ENCODE assay signal across 27 cellular contexts in genomic region chr2:191128911-191129304, GRCh38. TPM values are rescaled to one million over a fixed set of nuclear protein-coding genes. Genes with fewer than 3 reads are reported as not detected.
DNase-seq lines count a peak whose midpoint lies in the region; ATAC-seq lines count a peak whose summit lies in the region.
"Had no signal": no experiment of that assay in that cellular context is flagged by ENCODE, and none has a peak within 500 bp of the region (broad histone marks: within the 10 kb centered on the region; RNA-seq: fewer than 3 reads in every experiment).

No MANE protein-coding gene starts in this region.

- peaks cover 63% of the 10 kb centered on the region for H3K4me1 Mint-ChIP-seq in activated naive CD4-positive, alpha-beta T cell treated with anti-CD3 and anti-CD28 coated beads for 36 hours (ENCODE audit: low read depth)
- peaks cover 54% of the 10 kb centered on the region for H3K4me1 Mint-ChIP-seq in activated naive CD4-positive, alpha-beta T cell treated with anti-CD3 and anti-CD28 coated beads, Interleukin-2, amount 10 ng/mL, durations not matched to agents 7 days and 5 days
- H3K4me1 Mint-ChIP-seq in activated naive CD8-positive, alpha-beta T cell treated with anti-CD3 and anti-CD28 coated beads, Interleukin-2, amount 50 U/mL, for 24 hours = peaks cover 71% of the 10 kb centered on the region
- H3K4me1 Mint-ChIP-seq in stimulated activated naive CD8-positive, alpha-beta T cell treated with anti-CD3 and anti-CD28 coated beads, Interleukin-15, amount 100 ng/mL, for 72 hours = peaks cover 54% of the 10 kb centered on the region

- CTCF ChIA-PET in activated naive CD4-positive, alpha-beta T cell treated with anti-CD3 and anti-CD28 coated beads for 36 hours (lab: Charles Lee) = interaction anchor here (0.7 to 1.9 kb wide), 3 partner anchors 20 to 76 kb away, joined by 4 to 6 read pairs (median 4); no protein-coding TSS in a partner anchor
- CTCF ChIA-PET in activated naive CD4-positive, alpha-beta T cell treated with anti-CD3 and anti-CD28 coated beads, Interleukin-2, amount 10 ng/mL, durations not matched to agents 7 days and 5 days (lab: Charles Lee) = interaction anchor here (1.8 to 2.3 kb wide), 2 partner anchors 14 to 21 kb away, joined by 5 to 6 read pairs; partner anchors contain the start of gene STAT4

- DNase-seq in activated naive CD4-positive, alpha-beta T cell treated with anti-CD3 and anti-CD28 coated beads for 36 hours = no peak
- no peak for DNase-seq in activated naive CD4-positive, alpha-beta T cell treated with anti-CD3 and anti-CD28 coated beads, Interleukin-2, amount 10 ng/mL, durations not matched to agents 7 days and 5 days
- DNase-seq in SK-N-MC (ENCODE audit: low read depth, low spot score) (no peak), Karpas-422 (no peak), superior temporal gyrus (ENCODE audit: extremely low spot score) (no peak)
- no peak for DNase-seq in activated naive CD8-positive, alpha-beta T cell treated with anti-CD3 and anti-CD28 coated beads, Interleukin-2, amount 50 U/mL, for 24 hours
- no peak for DNase-seq in stimulated activated naive CD8-positive, alpha-beta T cell treated with anti-CD3 and anti-CD28 coated beads, Interleukin-15, amount 100 ng/mL, for 72 hours
- DNase-seq: ACHN; activated CD4-positive, alpha-beta T cell treated with anti-CD3 and anti-CD28 coated beads for 4 hours; BE2C; COR-L47; DMS79; HCEC 1CT; hypothalamus; left lung; mesenchymal stem cell; MG63; NCI-H2081 treated with DMSO at 0.1 percent for 48 hours; NCI-H226; NCI-H774; nucleus accumbens; psoas muscle; RPMI8226; stomach; tibial artery had no signal

- H3K36me3 ChIP-seq in SK-N-MC (ENCODE audit: insufficient read depth, low read length) = no peaks in the 10 kb centered on the region
- H3K36me3 ChIP-seq in Karpas-422 (ENCODE audit: insufficient read depth, low read length) = no peaks in the 10 kb centered on the region
- H3K36me3 ChIP-seq: BE2C, left lung, MG63, SJSA1, stomach, tibial artery had no signal

- no peaks in the 10 kb centered on the region for H3K9me3 Mint-ChIP-seq in activated naive CD4-positive, alpha-beta T cell treated with anti-CD3 and anti-CD28 coated beads for 36 hours
- no peaks in the 10 kb centered on the region for H3K9me3 Mint-ChIP-seq in activated naive CD4-positive, alpha-beta T cell treated with anti-CD3 and anti-CD28 coated beads, Interleukin-2, amount 10 ng/mL, durations not matched to agents 7 days and 5 days
- peaks cover 3% of the 10 kb centered on the region for H3K9me3 Mint-ChIP-seq in activated naive CD8-positive, alpha-beta T cell treated with anti-CD3 and anti-CD28 coated beads, Interleukin-2, amount 50 U/mL, for 24 hours
- peaks cover 0 to 4% of the 10 kb centered on the region in 2 donors for H3K9me3 Mint-ChIP-seq in stimulated activated naive CD8-positive, alpha-beta T cell treated with anti-CD3 and anti-CD28 coated beads, Interleukin-15, amount 100 ng/mL, for 72 hours
- H3K9me3 Mint-ChIP-seq: activated T-helper 2 cell treated with anti-CD3 and anti-CD28 coated beads, Interferon-gamma antibody, Interleukin-2, Interleukin-4, amounts not matched to agents 10 μg/mL and 5 μg/mL and 100 μg/mL, durations not matched to agents 14 hours and 24 hours and 36 hours had no signal

- no peaks in the 10 kb centered on the region for H3K27me3 Mint-ChIP-seq in activated naive CD4-positive, alpha-beta T cell treated with anti-CD3 and anti-CD28 coated beads for 36 hours (ENCODE audit: low read depth)
- H3K27me3 Mint-ChIP-seq in activated naive CD4-positive, alpha-beta T cell treated with anti-CD3 and anti-CD28 coated beads, Interleukin-2, amount 10 ng/mL, durations not matched to agents 7 days and 5 days = no peaks in the 10 kb centered on the region
- no peaks in the 10 kb centered on the region for H3K27me3 Mint-ChIP-seq in activated naive CD8-positive, alpha-beta T cell treated with anti-CD3 and anti-CD28 coated beads, Interleukin-2, amount 50 U/mL, for 24 hours
- H3K27me3 Mint-ChIP-seq in stimulated activated naive CD8-positive, alpha-beta T cell treated with anti-CD3 and anti-CD28 coated beads, Interleukin-15, amount 100 ng/mL, for 72 hours = no peaks in the 10 kb centered on the region

- H2AFZ ChIP-seq in Karpas-422 (ENCODE audit: low read length) = no peak overlapping the region

- H3K4me1 ChIP-seq in Karpas-422 (ENCODE audit: low read length) = no peaks in the 10 kb centered on the region
- H3K4me1 ChIP-seq: BE2C, left lung, psoas muscle, SJSA1, stomach, tibial artery had no signal

- H3K4me3 Mint-ChIP-seq in activated naive CD4-positive, alpha-beta T cell treated with anti-CD3 and anti-CD28 coated beads for 36 hours = no peak overlapping the region
- no peak overlapping the region for H3K4me3 Mint-ChIP-seq in activated naive CD4-positive, alpha-beta T cell treated with anti-CD3 and anti-CD28 coated beads, Interleukin-2, amount 10 ng/mL, durations not matched to agents 7 days and 5 days
- H3K4me3 Mint-ChIP-seq in activated naive CD8-positive, alpha-beta T cell treated with anti-CD3 and anti-CD28 coated beads, Interleukin-2, amount 50 U/mL, for 24 hours = peak overlapping the region; percentile 52
- H3K4me3 Mint-ChIP-seq in stimulated activated naive CD8-positive, alpha-beta T cell treated with anti-CD3 and anti-CD28 coated beads, Interleukin-15, amount 100 ng/mL, for 72 hours = peak overlapping the region; percentile 60 to 71

- H3K79me2 ChIP-seq in Karpas-422 (ENCODE audit: low read length) = no peaks in the 10 kb centered on the region

- H3K27me3 ChIP-seq in Karpas-422 (ENCODE audit: low read length) = no peaks in the 10 kb centered on the region
- H3K27me3 ChIP-seq: BE2C, left lung, stomach, tibial artery had no signal

- ATAC-seq in activated naive CD8-positive, alpha-beta T cell treated with anti-CD3 and anti-CD28 coated beads, Interleukin-2, amount 50 U/mL, for 24 hours = no peak
- no peak for ATAC-seq in stimulated activated naive CD8-positive, alpha-beta T cell treated with anti-CD3 and anti-CD28 coated beads, Interleukin-15, amount 100 ng/mL, for 72 hours
- ATAC-seq: left lung, psoas muscle had no signal

- H3K36me3 Mint-ChIP-seq in activated naive CD4-positive, alpha-beta T cell treated with anti-CD3 and anti-CD28 coated beads for 36 hours (ENCODE audit: low read depth) = peaks cover 48% of the 10 kb centered on the region
- H3K36me3 Mint-ChIP-seq in activated naive CD4-positive, alpha-beta T cell treated with anti-CD3 and anti-CD28 coated beads, Interleukin-2, amount 10 ng/mL, durations not matched to agents 7 days and 5 days = peaks cover 60% of the 10 kb centered on the region
- H3K36me3 Mint-ChIP-seq in activated naive CD8-positive, alpha-beta T cell treated with anti-CD3 and anti-CD28 coated beads, Interleukin-2, amount 50 U/mL, for 24 hours (ENCODE audit: low read depth) = peaks cover 56% of the 10 kb centered on the region

- H3K9ac ChIP-seq in SK-N-MC (ENCODE audit: insufficient read length) = no peak overlapping the region
- H3K9ac ChIP-seq in Karpas-422 (ENCODE audit: low read length) = no peak overlapping the region

- H3K27ac Mint-ChIP-seq in activated naive CD4-positive, alpha-beta T cell treated with anti-CD3 and anti-CD28 coated beads for 36 hours = peak overlapping the region; percentile 63
- H3K27ac Mint-ChIP-seq in activated naive CD4-positive, alpha-beta T cell treated with anti-CD3 and anti-CD28 coated beads, Interleukin-2, amount 10 ng/mL, durations not matched to agents 7 days and 5 days = no peak overlapping the region
- H3K27ac Mint-ChIP-seq in activated naive CD8-positive, alpha-beta T cell treated with anti-CD3 and anti-CD28 coated beads, Interleukin-2, amount 50 U/mL, for 24 hours = peak overlapping the region; percentile 79
- H3K27ac Mint-ChIP-seq in stimulated activated naive CD8-positive, alpha-beta T cell treated with anti-CD3 and anti-CD28 coated beads, Interleukin-15, amount 100 ng/mL, for 72 hours = no peak overlapping the region

- H3K9me3 ChIP-seq in SK-N-MC (ENCODE audit: low read depth, low read length) = no peaks in the 10 kb centered on the region
- H3K9me3 ChIP-seq in Karpas-422 (ENCODE audit: low read length) = no peaks in the 10 kb centered on the region
- H3K9me3 ChIP-seq: BE2C, left lung, MG63, psoas muscle, SJSA1, stomach, tibial artery had no signal

- H3K4me3 ChIP-seq in SK-N-MC (peak overlapping the region; percentile 25; the same call in 1 of the 2 replicates), Karpas-422 (ENCODE audit: low read length) (no peak overlapping the region)
- H3K4me3 ChIP-seq: left lung, MG63, psoas muscle, SJSA1, stomach, tibial artery had no signal

- H3K9me2 ChIP-seq in Karpas-422 (replicated peaks; ENCODE audit: insufficient read depth, low read length) = no peaks in the 10 kb centered on the region

- H4K20me1 ChIP-seq in Karpas-422 (ENCODE audit: insufficient read depth, low read depth, low read length) = no peaks in the 10 kb centered on the region

- H3K27ac ChIP-seq in SK-N-MC (0 out of 2 replicates have a peak overlapping the region, but pooled peaks have one; percentile 48), Karpas-422 (ENCODE audit: low read length) (no peak overlapping the region)
- H3K27ac ChIP-seq: left lung, psoas muscle, SJSA1, stomach, tibial artery had no signal

- no peak overlapping the region for H3K4me2 ChIP-seq in Karpas-422 (ENCODE audit: low read depth, low read length, poor library complexity, severe bottlenecking)

- intact Hi-C loops in activated naive CD4-positive, alpha-beta T cell treated with anti-CD3 and anti-CD28 coated beads for 36 hours (cut with micrococcal nuclease) = loop anchor here (1.0 kb wide), 2 partner anchors 7 to 21 kb away; partner anchors contain the start of gene STAT4

RNA-seq across cellular contexts. Expression of gene STAT4, which starts 21.9 kb away (rescaled TPM):
- 10 to 100 TPM; 53.9 to 54.6 TPM for total RNA-seq in activated naive CD4-positive, alpha-beta T cell treated with anti-CD3 and anti-CD28 coated beads for 36 hours
- not detected in 2 replicates for total RNA-seq in Karpas-422 (2014; rRNA removed; shearing (Covaris generic); ENCODE audit: low replicate concordance)

Comparison
In these comparisons a context has a peak if more than half of its experiments do, and no peak if none do; other contexts are left out.
1. H3K27ac Mint-ChIP-seq: peak in activated naive CD4-positive, alpha-beta T cell treated with anti-CD3 and anti-CD28 coated beads for 36 hours (single experiment) and activated naive CD8-positive, alpha-beta T cell treated with anti-CD3 and anti-CD28 coated beads, Interleukin-2, amount 50 U/mL, for 24 hours (single experiment); none in activated naive CD4-positive, alpha-beta T cell treated with anti-CD3 and anti-CD28 coated beads, Interleukin-2, amount 10 ng/mL, durations not matched to agents 7 days and 5 days (single experiment) and stimulated activated naive CD8-positive, alpha-beta T cell treated with anti-CD3 and anti-CD28 coated beads, Interleukin-15, amount 100 ng/mL, for 72 hours (0 of 2).
2. H3K4me3 Mint-ChIP-seq: peak in activated naive CD8-positive, alpha-beta T cell treated with anti-CD3 and anti-CD28 coated beads, Interleukin-2, amount 50 U/mL, for 24 hours (single experiment) and stimulated activated naive CD8-positive, alpha-beta T cell treated with anti-CD3 and anti-CD28 coated beads, Interleukin-15, amount 100 ng/mL, for 72 hours (2 of 2); none in activated naive CD4-positive, alpha-beta T cell treated with anti-CD3 and anti-CD28 coated beads for 36 hours (single experiment) and activated naive CD4-positive, alpha-beta T cell treated with anti-CD3 and anti-CD28 coated beads, Interleukin-2, amount 10 ng/mL, durations not matched to agents 7 days and 5 days (single experiment).
3. RNA of gene STAT4, which starts 21.9 kb away (total RNA-seq): 53.9 to 54.6 TPM in activated naive CD4-positive, alpha-beta T cell treated with anti-CD3 and anti-CD28 coated beads for 36 hours; not detected in Karpas-422; every median in the first group is over 10 times any median in the second.